In genomic region chr6:93407186-93407585, GRCh38 we compare ENCODE assay signal across 16 cellular contexts. TPM values are rescaled to one million over a fixed set of nuclear protein-coding genes. Genes with fewer than 3 reads are reported as not detected.
DNase-seq lines count a peak whose midpoint lies in the region; ATAC-seq and TF ChIP-seq lines count a peak whose summit lies in the region.
"Had no signal": no experiment of that assay in that cellular context is flagged by ENCODE, and none has a peak within 500 bp of the region (broad histone marks: within the 10 kb centered on the region; RNA-seq: fewer than 3 reads in every experiment).

No MANE protein-coding gene starts in this region.

- H3K27me3 Mint-ChIP-seq in naive thymus-derived CD4-positive, alpha-beta T cell = no peaks in the 10 kb centered on the region
- H3K27me3 Mint-ChIP-seq in CD8-positive, alpha-beta memory T cell = no peaks in the 10 kb centered on the region

- DNase-seq in COR-L47 (lab: John Stamatoyannopoulos, UW) = peak; percentile 64
- peak; percentile 63 for DNase-seq in NCI-H128 (lab: John Stamatoyannopoulos, UW; ENCODE audit: unreplicated experiment)
- DNase-seq in PC-3 = peak; percentile 18
- peak; percentile 11 for DNase-seq in fibroblast of villous mesenchyme (ENCODE audit: low read depth)
- no peak for DNase-seq in naive thymus-derived CD4-positive, alpha-beta T cell
- DNase-seq in CD8-positive, alpha-beta memory T cell = no peak
- DNase-seq: effector CD4-positive, alpha-beta T cell; H7; heart left ventricle; T1000 had no signal

- BruUV-seq in PC-3 (replicated peaks; lab: Mats Ljungman, UMichigan) = no TSS peak

- peaks cover 0 to 4% (median 0%) of the 10 kb centered on the region in 11 donors for H3K9me3 Mint-ChIP-seq in naive thymus-derived CD4-positive, alpha-beta T cell
- peaks cover 0 to 13% (median 2%) of the 10 kb centered on the region in 5 donors for H3K9me3 Mint-ChIP-seq in CD8-positive, alpha-beta memory T cell

- H3K36me3 Mint-ChIP-seq in naive thymus-derived CD4-positive, alpha-beta T cell = no peaks in the 10 kb centered on the region
- H3K36me3 Mint-ChIP-seq in CD8-positive, alpha-beta memory T cell = no peaks in the 10 kb centered on the region
- H3K36me3 Mint-ChIP-seq: activated naive CD4-positive, alpha-beta T cell treated with anti-CD3 and anti-CD28 coated beads, Interleukin-2, amount 50 U/mL, for 72 hours; stimulated activated effector memory CD8-positive, alpha-beta T cell treated with anti-CD3 and anti-CD28 coated beads, Interleukin-12 subunit alpha, Interleukin-12 subunit beta, amount 100 ng/mL, for 72 hours had no signal

- POLR2A ChIA-PET in PC-3 (lab: Charles Lee; ENCODE audit: unreplicated experiment) = interaction anchor here (0.6 kb wide), 1 partner anchor 23 kb away, joined by 4 read pairs; no protein-coding TSS in a partner anchor
- POLR2A ChIA-PET in naive thymus-derived CD4-positive, alpha-beta T cell (lab: Charles Lee) = no interaction called here
- POLR2A ChIA-PET in CD8-positive, alpha-beta memory T cell (lab: Charles Lee) = no interaction called here

- H3K9me2 ChIP-seq in PC-3 (replicated peaks; ENCODE audit: low read length) = no peaks in the 10 kb centered on the region

- TF ChIP-seq CTCF in PC-3 (conservative IDR thresholded peaks at IDR 0.05; ENCODE audit: low read depth, low read length) (no peak), fibroblast of villous mesenchyme (IDR thresholded peaks at IDR 0.05; ENCODE audit: insufficient read depth, low read depth, low read length) (no peak)

- no peak overlapping the region for H3K4me3 Mint-ChIP-seq in naive thymus-derived CD4-positive, alpha-beta T cell
- H3K4me3 Mint-ChIP-seq in CD8-positive, alpha-beta memory T cell = no peak overlapping the region
- H3K4me3 Mint-ChIP-seq: stimulated activated effector memory CD8-positive, alpha-beta T cell treated with anti-CD3 and anti-CD28 coated beads, Interleukin-12 subunit alpha, Interleukin-12 subunit beta, amount 100 ng/mL, for 72 hours had no signal

- no peaks in the 10 kb centered on the region for H3K36me3 ChIP-seq in PC-3 (ENCODE audit: low read depth, low read length)
- H3K36me3 ChIP-seq in naive thymus-derived CD4-positive, alpha-beta T cell (ENCODE audit: control insufficient read depth in 2 of 3, insufficient read depth in 3 of 3, low read length in 3 of 3) = no peaks in the 10 kb centered on the region
- H3K36me3 ChIP-seq in CD8-positive, alpha-beta memory T cell (ENCODE audit: insufficient read depth, low read length) = no peaks in the 10 kb centered on the region
- H3K36me3 ChIP-seq: heart left ventricle had no signal

- H3K9ac ChIP-seq in PC-3 (ENCODE audit: low read length) = no peak overlapping the region

- intact Hi-C loops in PC-3 (cut with micrococcal nuclease) = no loop called here
- intact Hi-C loops in naive thymus-derived CD4-positive, alpha-beta T cell (cut with micrococcal nuclease) = no loop called here

- CTCF ChIA-PET in PC-3 (lab: Charles Lee) = no interaction called here
- CTCF ChIA-PET in naive thymus-derived CD4-positive, alpha-beta T cell (lab: Charles Lee) = no interaction called here
- CTCF ChIA-PET in CD8-positive, alpha-beta memory T cell (lab: Charles Lee) = no interaction called here

- no peak overlapping the region for H3K4me2 ChIP-seq in PC-3 (ENCODE audit: low read length)

- no peaks in the 10 kb centered on the region for H3K4me1 ChIP-seq in PC-3 (ENCODE audit: insufficient read depth, low read length)
- no peaks in the 10 kb centered on the region for H3K4me1 ChIP-seq in naive thymus-derived CD4-positive, alpha-beta T cell (ENCODE audit: control insufficient read depth in 2 of 2, insufficient read depth in 2 of 2, low read length in 2 of 2)
- no peaks in the 10 kb centered on the region for H3K4me1 ChIP-seq in CD8-positive, alpha-beta memory T cell (ENCODE audit: insufficient read depth, low read length)

- H3K27ac ChIP-seq in PC-3 (ENCODE audit: low read length) = no peak overlapping the region
- no peak overlapping the region for H3K27ac ChIP-seq in naive thymus-derived CD4-positive, alpha-beta T cell (ENCODE audit: low read depth, low read length)
- no peak overlapping the region for H3K27ac ChIP-seq in CD8-positive, alpha-beta memory T cell (ENCODE audit: low read depth, low read length)
- H3K27ac ChIP-seq: heart left ventricle had no signal

- H3K27me3 ChIP-seq in PC-3 (ENCODE audit: low read length) = no peaks in the 10 kb centered on the region
- H3K27me3 ChIP-seq in naive thymus-derived CD4-positive, alpha-beta T cell (ENCODE audit: control insufficient read depth in 2 of 2, insufficient read depth in 2 of 2, low read length in 2 of 2) = no peaks in the 10 kb centered on the region
- no peaks in the 10 kb centered on the region for H3K27me3 ChIP-seq in CD8-positive, alpha-beta memory T cell (ENCODE audit: insufficient read depth, low read length, poor library complexity, severe bottlenecking)

- H4K20me1 ChIP-seq in PC-3 (ENCODE audit: low read length) = no peaks in the 10 kb centered on the region

- H2AFZ ChIP-seq in PC-3 (ENCODE audit: low read length) = no peak overlapping the region

- H3K4me3 ChIP-seq in PC-3 (ENCODE audit: low read length) (no peak overlapping the region), fibroblast of villous mesenchyme (ENCODE audit: low read depth, low read length) (no peak overlapping the region)
- no peak overlapping the region for H3K4me3 ChIP-seq in naive thymus-derived CD4-positive, alpha-beta T cell (ENCODE audit: low read length)
- H3K4me3 ChIP-seq in CD8-positive, alpha-beta memory T cell (ENCODE audit: low read length) = no peak overlapping the region
- H3K4me3 ChIP-seq: heart left ventricle had no signal

- no peaks in the 10 kb centered on the region for H3K79me2 ChIP-seq in PC-3 (ENCODE audit: low read length)

- no peaks in the 10 kb centered on the region for H3F3A ChIP-seq in PC-3 (ENCODE audit: low read length, unreplicated experiment)

- ATAC-seq in PC-3 (no peak), GM18870 (IDR thresholded peaks at IDR 0.05; ENCODE audit: unreplicated experiment) (no peak), GM18909 (IDR thresholded peaks at IDR 0.05; ENCODE audit: poor library complexity, unreplicated experiment) (no peak)
- ATAC-seq in naive thymus-derived CD4-positive, alpha-beta T cell = no peak
- ATAC-seq: activated naive CD4-positive, alpha-beta T cell treated with anti-CD3 and anti-CD28 coated beads, Interleukin-2, amount 50 U/mL, for 72 hours; stimulated activated effector memory CD8-positive, alpha-beta T cell treated with anti-CD3 and anti-CD28 coated beads, Interleukin-12 subunit alpha, Interleukin-12 subunit beta, amount 100 ng/mL, for 72 hours had no signal

- no peaks in the 10 kb centered on the region for H3K9me3 ChIP-seq in PC-3 (ENCODE audit: low read length)
- H3K9me3 ChIP-seq in naive thymus-derived CD4-positive, alpha-beta T cell (ENCODE audit: control insufficient read depth in 2 of 3, low read length in 3 of 3) = no peaks in the 10 kb centered on the region
- H3K9me3 ChIP-seq in CD8-positive, alpha-beta memory T cell (ENCODE audit: low read length) = no peaks in the 10 kb centered on the region
- H3K9me3 ChIP-seq: heart left ventricle had no signal

- H3K4me1 Mint-ChIP-seq in naive thymus-derived CD4-positive, alpha-beta T cell = no peaks in the 10 kb centered on the region
- no peaks in the 10 kb centered on the region for H3K4me1 Mint-ChIP-seq in CD8-positive, alpha-beta memory T cell
- H3K4me1 Mint-ChIP-seq: stimulated activated effector memory CD8-positive, alpha-beta T cell treated with anti-CD3 and anti-CD28 coated beads, Interleukin-12 subunit alpha, Interleukin-12 subunit beta, amount 100 ng/mL, for 72 hours had no signal

- H3K27ac Mint-ChIP-seq in naive thymus-derived CD4-positive, alpha-beta T cell = no peak overlapping the region
- no peak overlapping the region for H3K27ac Mint-ChIP-seq in CD8-positive, alpha-beta memory T cell
- H3K27ac Mint-ChIP-seq: activated naive CD4-positive, alpha-beta T cell treated with anti-CD3 and anti-CD28 coated beads, Interleukin-2, amount 50 U/mL, for 72 hours; stimulated activated effector memory CD8-positive, alpha-beta T cell treated with anti-CD3 and anti-CD28 coated beads, Interleukin-12 subunit alpha, Interleukin-12 subunit beta, amount 100 ng/mL, for 72 hours had no signal

RNA-seq across cellular contexts. Expression of gene EPHA7, which starts 12.2 kb away (rescaled TPM):
- total RNA-seq in PC-3 (2014; rRNA removed) (0.52 and 1.4 TPM in 2 replicates), fibroblast of villous mesenchyme (0.32 and 0.43 TPM in 2 replicates)
- not detected for total RNA-seq in naive thymus-derived CD4-positive, alpha-beta T cell
- not detected for polyA plus RNA-seq in naive thymus-derived CD4-positive, alpha-beta T cell
- not detected for total RNA-seq in CD8-positive, alpha-beta memory T cell
- not detected for polyA plus RNA-seq in CD8-positive, alpha-beta memory T cell
- total RNA-seq: activated CD8-positive, alpha-beta memory T cell treated with anti-CD3 and anti-CD28 coated beads for 36 hours; activated naive CD4-positive, alpha-beta T cell treated with anti-CD3 and anti-CD28 coated beads, Interleukin-2, amount 50 U/mL, for 72 hours; RPMI7951 had no signal

Comparison
In these comparisons a context has a peak if more than half of its experiments do, and no peak if none do; other contexts are left out.
1. DNase-seq: peak in COR-L47 (single experiment), NCI-H128 (single experiment), PC-3 (single experiment) and fibroblast of villous mesenchyme (single experiment); none in naive thymus-derived CD4-positive, alpha-beta T cell (0 of 9) and CD8-positive, alpha-beta memory T cell (0 of 5).